In the genomic region with DNA sequence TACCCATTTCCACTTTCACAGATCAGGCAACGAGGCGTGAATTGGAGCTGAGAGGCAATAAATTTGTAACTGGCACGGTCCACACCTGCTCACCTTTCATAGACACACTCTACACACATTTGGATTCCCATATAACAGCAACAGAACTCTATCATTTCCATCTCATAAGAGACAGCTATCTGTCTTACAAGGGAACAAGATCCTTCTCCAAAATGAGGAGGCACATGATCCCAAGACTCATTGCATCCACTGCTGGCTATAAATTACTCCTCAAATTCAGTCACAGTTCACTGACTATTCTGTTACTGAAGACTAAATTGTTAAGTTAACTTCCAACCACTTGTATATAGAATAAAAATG, we compare ENCODE assay signal across 15 cellular contexts.
DNase-seq lines count a peak whose midpoint lies in the region; ATAC-seq and TF ChIP-seq lines count a peak whose summit lies in the region.
"Had no signal": no experiment of that assay in that cellular context is flagged by ENCODE, and none has a peak within 500 bp of the region (broad histone marks: within the 10 kb centered on the region; RNA-seq: fewer than 3 reads in every experiment).

No MANE protein-coding gene starts in this region.

- POLR2A ChIA-PET in activated CD8-positive, alpha-beta T cell treated with anti-CD3 and anti-CD28 coated beads for 36 hours (lab: Charles Lee), result interaction anchor here (0.9 kb wide), 1 partner anchor 17 kb away, joined by 3 read pairs; no protein-coding TSS in a partner anchor
- POLR2A ChIA-PET in activated CD8-positive, alpha-beta T cell treated with anti-CD3 and anti-CD28 coated beads, Interleukin-2, amount 10 ng/mL, durations not matched to agents 7 days and 5 days (lab: Charles Lee), result no interaction called here
- POLR2A ChIA-PET in HCT116 (lab: Charles Lee), result interaction anchor here (0.7 to 1.5 kb wide), 4 partner anchors 23 to 45 kb away, joined by 3 to 4 read pairs (median 4); no protein-coding TSS in a partner anchor

- no peaks in the 10 kb centered on the region for H3K9me2 ChIP-seq in HCT116 (ENCODE audit: insufficient read depth)

- 0 out of 2 replicates have a peak, but pooled peaks cover 3% of the 10 kb centered on the region for H3K27me3 ChIP-seq in HCT116 (ENCODE audit: insufficient read depth, low read length)

- peak; percentile 22 for TF ChIP-seq CTCF in activated CD8-positive, alpha-beta T cell treated with anti-CD3 and anti-CD28 coated beads for 36 hours (IDR thresholded peaks at IDR 0.05)
- TF ChIP-seq CTCF in HCT116 (IDR thresholded peaks at IDR 0.05 in 2 of 3, conservative IDR thresholded peaks at IDR 0.05 in 1 of 3; ENCODE audit: borderline replicate concordance in 1 of 3, insufficient read depth in 1 of 3, low read depth in 2 of 3, low read length in 2 of 3) (no peak), VCaP (conservative IDR thresholded peaks at IDR 0.05) (peak; percentile 57), progenitor cell of endocrine pancreas (IDR thresholded peaks at IDR 0.05; ENCODE audit: unreplicated experiment) (peak; percentile 4)

- no peaks in the 10 kb centered on the region for H4K20me1 ChIP-seq in HCT116 (ENCODE audit: insufficient read depth)

- H3K27ac ChIP-seq in HCT116 (ENCODE audit: low read depth, low read length) (no peak overlapping the region), VCaP (no peak overlapping the region)
- H3K27ac ChIP-seq: left lung had no signal

- no peak overlapping the region for H3K4me3 ChIP-seq in HCT116 (replicated peaks in 1 of 2; ENCODE audit: low read depth in 1 of 2, low read length in 2 of 2)
- H3K4me3 ChIP-seq: dorsolateral prefrontal cortex, left lung, skin epidermis had no signal

- H3K4me2 ChIP-seq in HCT116 (ENCODE audit: low read length), result peak overlapping the region; percentile 62

- H3K36me3 Mint-ChIP-seq in activated CD8-positive, alpha-beta T cell treated with anti-CD3 and anti-CD28 coated beads for 36 hours (ENCODE audit: low read depth), result no peaks in the 10 kb centered on the region
- no peaks in the 10 kb centered on the region for H3K36me3 Mint-ChIP-seq in activated CD8-positive, alpha-beta T cell treated with anti-CD3 and anti-CD28 coated beads, Interleukin-2, amount 10 ng/mL, durations not matched to agents 7 days and 5 days (ENCODE audit: low read depth)
- no peaks in the 10 kb centered on the region for H3K36me3 Mint-ChIP-seq in progenitor cell of endocrine pancreas (ENCODE audit: insufficient read depth)
- H3K36me3 Mint-ChIP-seq: activated CD8-positive, alpha-beta memory T cell treated with anti-CD3 and anti-CD28 coated beads, Interleukin-2, amount 10 ng/mL, durations not matched to agents 7 days and 5 days had no signal

- no peak for DNase-seq in activated CD8-positive, alpha-beta T cell treated with anti-CD3 and anti-CD28 coated beads for 36 hours
- no peak for DNase-seq in activated CD8-positive, alpha-beta T cell treated with anti-CD3 and anti-CD28 coated beads, Interleukin-2, amount 10 ng/mL, durations not matched to agents 7 days and 5 days
- DNase-seq in HCT116 (ENCODE audit: low read depth, low spot score) (no peak), progenitor cell of endocrine pancreas (ENCODE audit: low spot score, unreplicated experiment) (no peak), SIG-M5 (lab: John Stamatoyannopoulos, UW) (no peak), NCI-H69 (lab: John Stamatoyannopoulos, UW) (no peak)
- DNase-seq: left lung had no signal

- H3K36me3 ChIP-seq in HCT116 (ENCODE audit: control insufficient read depth in 1 of 2, insufficient read depth in 2 of 2, low read length in 2 of 2), result no peaks in the 10 kb centered on the region
- H3K36me3 ChIP-seq: left lung had no signal

- RAD21 ChIA-PET in HCT116 (lab: Charles Lee; ENCODE audit: low non-redundant PET in 1 of 2, low total read pairs in 2 of 2, uncharacterized antibody in 2 of 2, unreplicated experiment in 2 of 2), result interaction anchor here (1.0 to 1.5 kb wide), 5 partner anchors 27 to 327 kb away, joined by 3 to 8 read pairs (median 3); no protein-coding TSS in a partner anchor

- H2AFZ ChIP-seq in HCT116 (ENCODE audit: low read depth, low read length, poor library complexity, severe bottlenecking), result peak overlapping the region; percentile 66

- H3K27me3 Mint-ChIP-seq in activated CD8-positive, alpha-beta T cell treated with anti-CD3 and anti-CD28 coated beads for 36 hours, result peaks cover 19% of the 10 kb centered on the region
- no peaks in the 10 kb centered on the region for H3K27me3 Mint-ChIP-seq in activated CD8-positive, alpha-beta T cell treated with anti-CD3 and anti-CD28 coated beads, Interleukin-2, amount 10 ng/mL, durations not matched to agents 7 days and 5 days (ENCODE audit: low read depth)
- H3K27me3 Mint-ChIP-seq in progenitor cell of endocrine pancreas, result peaks cover 17% of the 10 kb centered on the region

- no peak for TF ChIP-seq RAD21 in HCT116 (IDR thresholded peaks at IDR 0.05; ENCODE audit: low read depth)

- peaks cover 2% of the 10 kb centered on the region for H3K4me1 Mint-ChIP-seq in activated CD8-positive, alpha-beta T cell treated with anti-CD3 and anti-CD28 coated beads for 36 hours (ENCODE audit: low read depth)
- peaks cover 1% of the 10 kb centered on the region for H3K4me1 Mint-ChIP-seq in activated CD8-positive, alpha-beta T cell treated with anti-CD3 and anti-CD28 coated beads, Interleukin-2, amount 10 ng/mL, durations not matched to agents 7 days and 5 days (ENCODE audit: low read depth)
- no peaks in the 10 kb centered on the region for H3K4me1 Mint-ChIP-seq in progenitor cell of endocrine pancreas (ENCODE audit: low read depth)
- H3K4me1 Mint-ChIP-seq: activated CD8-positive, alpha-beta memory T cell treated with anti-CD3 and anti-CD28 coated beads, Interleukin-2, amount 10 ng/mL, durations not matched to agents 7 days and 5 days had no signal

- no peak overlapping the region for H3K27ac Mint-ChIP-seq in activated CD8-positive, alpha-beta T cell treated with anti-CD3 and anti-CD28 coated beads for 36 hours
- H3K27ac Mint-ChIP-seq in activated CD8-positive, alpha-beta T cell treated with anti-CD3 and anti-CD28 coated beads, Interleukin-2, amount 10 ng/mL, durations not matched to agents 7 days and 5 days, result no peak overlapping the region
- H3K27ac Mint-ChIP-seq in progenitor cell of endocrine pancreas, result no peak overlapping the region
- H3K27ac Mint-ChIP-seq: activated CD8-positive, alpha-beta memory T cell treated with anti-CD3 and anti-CD28 coated beads, Interleukin-2, amount 10 ng/mL, durations not matched to agents 7 days and 5 days; activated T-cell treated with anti-CD3 and anti-CD28 coated beads, Interleukin-2, amount 50 U/mL, for 72 hours; stimulated activated naive CD8-positive, alpha-beta T cell treated with anti-CD3 and anti-CD28 coated beads, Interleukin-15, amount 100 ng/mL, for 72 hours had no signal

- no peak overlapping the region for H3K4me3 Mint-ChIP-seq in activated CD8-positive, alpha-beta T cell treated with anti-CD3 and anti-CD28 coated beads for 36 hours
- no peak overlapping the region for H3K4me3 Mint-ChIP-seq in activated CD8-positive, alpha-beta T cell treated with anti-CD3 and anti-CD28 coated beads, Interleukin-2, amount 10 ng/mL, durations not matched to agents 7 days and 5 days
- H3K4me3 Mint-ChIP-seq in progenitor cell of endocrine pancreas (ENCODE audit: low read depth), result no peak overlapping the region
- H3K4me3 Mint-ChIP-seq: activated CD8-positive, alpha-beta memory T cell treated with anti-CD3 and anti-CD28 coated beads, Interleukin-2, amount 10 ng/mL, durations not matched to agents 7 days and 5 days; activated T-cell treated with anti-CD3 and anti-CD28 coated beads, Interleukin-2, amount 50 U/mL, for 72 hours; central memory CD8-positive, alpha-beta T cell; stimulated activated naive CD8-positive, alpha-beta T cell treated with anti-CD3 and anti-CD28 coated beads, Interleukin-15, amount 100 ng/mL, for 72 hours had no signal

- ATAC-seq in activated CD8-positive, alpha-beta T cell treated with anti-CD3 and anti-CD28 coated beads for 36 hours, result no peak
- no peak for ATAC-seq in activated CD8-positive, alpha-beta T cell treated with anti-CD3 and anti-CD28 coated beads, Interleukin-2, amount 10 ng/mL, durations not matched to agents 7 days and 5 days
- no peak for ATAC-seq in HCT116
- no peak for ATAC-seq in GM18517 (IDR thresholded peaks at IDR 0.05; ENCODE audit: unreplicated experiment)

- no peaks in the 10 kb centered on the region for H3K9me3 ChIP-seq in HCT116 (ENCODE audit: control insufficient read depth in 1 of 2, insufficient read depth in 1 of 2, low read depth in 1 of 2, low read length in 2 of 2)
- H3K9me3 ChIP-seq: left lung had no signal

- CTCF ChIA-PET in activated CD8-positive, alpha-beta T cell treated with anti-CD3 and anti-CD28 coated beads for 36 hours (lab: Charles Lee), result interaction anchor here (0.6 to 3.3 kb wide), 38 partner anchors 8 to 1150 kb away, joined by 3 to 26 read pairs (median 4); a partner anchor contains a TSS
- CTCF ChIA-PET in activated CD8-positive, alpha-beta T cell treated with anti-CD3 and anti-CD28 coated beads, Interleukin-2, amount 10 ng/mL, durations not matched to agents 7 days and 5 days (lab: Charles Lee), result interaction anchor here (0.7 to 2.2 kb wide), 31 partner anchors 9 to 1146 kb away, joined by 3 to 11 read pairs (median 4); a partner anchor contains a TSS
- CTCF ChIA-PET in HCT116 (lab: Charles Lee), result interaction anchor here (0.6 to 2.9 kb wide), 60 partner anchors 9 to 1049 kb away, joined by 3 to 54 read pairs (median 4); no protein-coding TSS in a partner anchor

- peaks cover 0 to 11% of the 10 kb centered on the region in 2 experiments; a peak in 3 of 4 replicates for H3K4me1 ChIP-seq in HCT116 (ENCODE audit: control insufficient read depth in 1 of 2, insufficient read depth in 2 of 2, low read length in 2 of 2)

- TF ChIP-seq POLR2A in HCT116 (IDR thresholded peaks at IDR 0.05; ENCODE audit: borderline replicate concordance, extremely low read depth, insufficient read depth, insufficient read length), result no peak

- H3K79me2 ChIP-seq in HCT116 (ENCODE audit: insufficient read depth, low read length), result no peaks in the 10 kb centered on the region

- H3K9ac ChIP-seq in HCT116 (ENCODE audit: low read length), result no peak overlapping the region

- intact Hi-C loops in activated CD8-positive, alpha-beta T cell treated with anti-CD3 and anti-CD28 coated beads for 36 hours (cut with micrococcal nuclease), result no loop called here
- intact Hi-C loops in HCT116 (cut with micrococcal nuclease), result loop anchor here (5.0 kb wide), 1 partner anchor 1003 kb away; no protein-coding TSS in a partner anchor

- no peaks in the 10 kb centered on the region for H3K9me3 Mint-ChIP-seq in activated CD8-positive, alpha-beta T cell treated with anti-CD3 and anti-CD28 coated beads for 36 hours
- no peaks in the 10 kb centered on the region for H3K9me3 Mint-ChIP-seq in activated CD8-positive, alpha-beta T cell treated with anti-CD3 and anti-CD28 coated beads, Interleukin-2, amount 10 ng/mL, durations not matched to agents 7 days and 5 days (ENCODE audit: insufficient read depth)
- H3K9me3 Mint-ChIP-seq in progenitor cell of endocrine pancreas (ENCODE audit: low read depth), result no peaks in the 10 kb centered on the region
- H3K9me3 Mint-ChIP-seq: activated T-cell treated with anti-CD3 and anti-CD28 coated beads, Interleukin-2, amount 50 U/mL, for 72 hours; central memory CD8-positive, alpha-beta T cell; stimulated activated naive CD8-positive, alpha-beta T cell treated with anti-CD3 and anti-CD28 coated beads, Interleukin-15, amount 100 ng/mL, for 72 hours had no signal

- BruUV-seq in HCT116 (replicated peaks; lab: Mats Ljungman, UMichigan), result no TSS peak

Comparison
In these comparisons a context has a peak if more than half of its experiments do, and no peak if none do; other contexts are left out.
1. CTCF ChIP-seq: peak in activated CD8-positive, alpha-beta T cell treated with anti-CD3 and anti-CD28 coated beads for 36 hours (single experiment), VCaP (single experiment) and progenitor cell of endocrine pancreas (single experiment); none in HCT116 (0 of 3).